Comparison of ENCODE assay signal across 16 cellular contexts in genomic region chr17:77862890-77863813, GRCh38.
DNase-seq lines count a peak whose midpoint lies in the region; ATAC-seq, FAIRE-seq and TF ChIP-seq lines count a peak whose summit lies in the region.
"Had no signal": no experiment of that assay in that cellular context is flagged by ENCODE, and none has a peak within 500 bp of the region (broad histone marks: within the 10 kb centered on the region; RNA-seq: fewer than 3 reads in every experiment).

No MANE protein-coding gene starts in this region.

- H3K4me3 ChIP-seq in CD4-positive, alpha-beta memory T cell (ENCODE audit: low read length in 2 of 2): no peak overlapping the region
- H3K4me3 ChIP-seq: HAP-1 had no signal

- no peak overlapping the region for H3K27ac ChIP-seq in CD4-positive, alpha-beta memory T cell (ENCODE audit: low read depth, low read length)
- H3K27ac ChIP-seq: RWPE1 had no signal

- H3K27me3 Mint-ChIP-seq in CD4-positive, alpha-beta memory T cell: no peaks in the 10 kb centered on the region
- H3K27me3 Mint-ChIP-seq in chondrocyte (ENCODE audit: low read depth): peaks cover 49% of the 10 kb centered on the region
- H3K27me3 Mint-ChIP-seq in natural killer cell (ENCODE audit: low read depth in 2 of 2): no peaks in the 10 kb centered on the region

- no peaks in the 10 kb centered on the region for H3K9me3 ChIP-seq in CD4-positive, alpha-beta memory T cell (ENCODE audit: control insufficient read depth in 1 of 2, low read length in 2 of 2)
- H3K9me3 ChIP-seq: HAP-1 had no signal

- DNase-seq in CD4-positive, alpha-beta memory T cell: no peak
- DNase-seq in H4 (ENCODE audit: low spot score) (peak; percentile 39), chondrocyte (ENCODE audit: low spot score) (peak; percentile 47), natural killer cell (no peak), GM19239 (ENCODE audit: insufficient read length, low spot score) (no peak), globus pallidus (ENCODE audit: low spot score) (no peak), AG20443 (ENCODE audit: low spot score) (no peak)
- DNase-seq: activated CD8-positive, alpha-beta memory T cell treated with anti-CD3 and anti-CD28 coated beads for 24 hours; activated gamma-delta T cell treated with Interleukin-2 at 50 U/mL for 16 hours; CD8-positive, alpha-beta T cell; stimulated activated naive CD4-positive, alpha-beta T cell; T1000 had no signal

- peaks cover 0 to 2% (median 0%) of the 10 kb centered on the region in 8 donors for H3K9me3 Mint-ChIP-seq in CD4-positive, alpha-beta memory T cell
- H3K9me3 Mint-ChIP-seq in chondrocyte (ENCODE audit: low read depth) (no peaks in the 10 kb centered on the region), natural killer cell (peaks cover 0 to 7% of the 10 kb centered on the region in 2 donors)
- H3K9me3 Mint-ChIP-seq: CD8-positive, alpha-beta T cell had no signal

- H3K4me3 Mint-ChIP-seq in CD4-positive, alpha-beta memory T cell: no peak overlapping the region
- no peak overlapping the region for H3K4me3 Mint-ChIP-seq in chondrocyte (ENCODE audit: unreplicated experiment)
- H3K4me3 Mint-ChIP-seq in natural killer cell: peak overlapping the region; percentile 92
- H3K4me3 Mint-ChIP-seq: CD8-positive, alpha-beta T cell had no signal

- TF ChIP-seq CTCF in chondrocyte (IDR thresholded peaks at IDR 0.05): no peak
- TF ChIP-seq CTCF in natural killer cell (IDR thresholded peaks at IDR 0.05): no peak

- no peaks in the 10 kb centered on the region for H3K4me1 ChIP-seq in CD4-positive, alpha-beta memory T cell (ENCODE audit: insufficient read depth, low read length)
- H3K4me1 ChIP-seq: HAP-1 had no signal

- H3K36me3 Mint-ChIP-seq in CD4-positive, alpha-beta memory T cell: no peaks in the 10 kb centered on the region
- no peaks in the 10 kb centered on the region for H3K36me3 Mint-ChIP-seq in chondrocyte (ENCODE audit: low read depth)
- no peaks in the 10 kb centered on the region for H3K36me3 Mint-ChIP-seq in natural killer cell
- H3K36me3 Mint-ChIP-seq: CD8-positive, alpha-beta T cell had no signal

- CTCF ChIA-PET in CD4-positive, alpha-beta memory T cell (lab: Charles Lee; ENCODE audit: partially characterized antibody): interaction anchor here (1.0 to 1.5 kb wide), 3 partner anchors 27 to 79 kb away, joined by 3 to 4 read pairs (median 4); no protein-coding TSS in a partner anchor

- H3K27me3 ChIP-seq in CD4-positive, alpha-beta memory T cell (ENCODE audit: insufficient read depth, low read length): no peaks in the 10 kb centered on the region

- no peak for FAIRE-seq in GM19239 (lab: Jason Lieb, UNC)
- FAIRE-seq: GM18507, keratinocyte had no signal

- ATAC-seq in natural killer cell: no peak
- ATAC-seq: CD8-positive, alpha-beta T cell had no signal

- H3K27ac Mint-ChIP-seq in CD4-positive, alpha-beta memory T cell: peak overlapping the region in 5 of 7 donors; percentile 25 to 71 (median 46)
- H3K27ac Mint-ChIP-seq in chondrocyte (ENCODE audit: unreplicated experiment): no peak overlapping the region
- peak overlapping the region; percentile 92 to 93 for H3K27ac Mint-ChIP-seq in natural killer cell
- H3K27ac Mint-ChIP-seq: CD8-positive, alpha-beta T cell had no signal

- H3K4me1 Mint-ChIP-seq in CD4-positive, alpha-beta memory T cell: peaks cover 0 to 22% (median 11%) of the 10 kb centered on the region in 4 donors
- H3K4me1 Mint-ChIP-seq in chondrocyte (ENCODE audit: low read depth): peaks cover 8% of the 10 kb centered on the region
- H3K4me1 Mint-ChIP-seq in natural killer cell: peaks cover 47 to 64% of the 10 kb centered on the region in 2 donors

- intact Hi-C loops in CD4-positive, alpha-beta memory T cell (cut with micrococcal nuclease): no loop called here
- intact Hi-C loops in natural killer cell (cut with micrococcal nuclease): loop anchor here (2.0 kb wide), 1 partner anchor 18 kb away; no protein-coding TSS in a partner anchor

- POLR2A ChIA-PET in CD4-positive, alpha-beta memory T cell (lab: Charles Lee; ENCODE audit: partially characterized antibody): interaction anchor here (0.6 to 1.4 kb wide), 8 partner anchors 9 to 95 kb away, joined by 3 to 6 read pairs (median 4); partner anchors contain the start of gene TNRC6C

- no peaks in the 10 kb centered on the region for H3K36me3 ChIP-seq in CD4-positive, alpha-beta memory T cell (ENCODE audit: insufficient read depth, low read length)
- H3K36me3 ChIP-seq: HAP-1 had no signal

Comparison
In these comparisons a context has a peak if more than half of its experiments do, and no peak if none do; other contexts are left out.
1. DNase-seq: peak in H4 (single experiment) and chondrocyte (single experiment); none in CD4-positive, alpha-beta memory T cell (0 of 5), natural killer cell (single experiment), GM19239 (single experiment), globus pallidus (single experiment) and AG20443 (single experiment).